1 cellular context compared by ENCODE assay signal in genomic region chrX:150085881-150086280, GRCh38.
TF ChIP-seq lines count a peak whose summit lies in the region.

No MANE protein-coding gene starts in this region.

TF ChIP-seq in WTC11, 78 proteins besides CTCF, POLR2A, EP300 and RAD21 (continued from another document):
- TF ChIP-seq STAT6 (CRISPR knock-in tag; conservative IDR thresholded peaks at IDR 0.05; ENCODE audit: low read depth) (no peak), NR3C1 (CRISPR knock-in tag; conservative IDR thresholded peaks at IDR 0.05; ENCODE audit: low read depth) (no peak), JAZF1 (CRISPR knock-in tag; IDR thresholded peaks at IDR 0.05) (no peak), FOXK1 (CRISPR knock-in tag; IDR thresholded peaks at IDR 0.05) (no peak), PRDM15 (CRISPR knock-in tag; IDR thresholded peaks at IDR 0.05) (no peak)
